Comparison of ENCODE assay signal across 8 cellular contexts in genomic region chr9:94374176-94375056, GRCh38. TPM values are rescaled to one million over a fixed set of nuclear protein-coding genes. Genes with fewer than 3 reads are reported as not detected.
A peak's percentile ranks its signal among the peaks of the same experiment; 100 is the strongest.
DNase-seq lines count a peak whose midpoint lies in the region; ATAC-seq and TF ChIP-seq lines count a peak whose summit lies in the region.
"Not testable (repeated sequence)": the region's sequence is repeated elsewhere in the genome, so short reads cannot be mapped to it uniquely, and the experiment has no call there.

No MANE protein-coding gene starts in this region.

- WGBS in prostate gland = under 1% methylated on average over 48 of the region's 106 CpGs
- under 1% methylated on average over 99 of the region's 106 CpGs for WGBS in urinary bladder

- H3K27ac ChIP-seq in left ventricle myocardium inferior (replicated peaks) (peak overlapping the region; percentile 86), prostate gland (peak overlapping the region; percentile 53 to 57), urinary bladder (ENCODE audit: low read depth) (peak overlapping the region; percentile 29)

- peak; percentile 70 for TF ChIP-seq POLR2A in prostate gland (IDR thresholded peaks at IDR 0.05)

- intact Hi-C loops in left ventricle myocardium inferior (cut with micrococcal nuclease); prostate gland (cut with DNase I): not testable (repeated sequence)

- peak; percentile 92 for ATAC-seq in GM18502 (IDR thresholded peaks at IDR 0.05; ENCODE audit: poor library complexity, unreplicated experiment)
- ATAC-seq in HG02938 (IDR thresholded peaks at IDR 0.05; ENCODE audit: unreplicated experiment) = peak; percentile 81

- not testable (repeated sequence) for TF ChIP-seq CTCF in left ventricle myocardium inferior (IDR thresholded peaks at IDR 0.05; ENCODE audit: borderline replicate concordance); prostate gland (IDR thresholded peaks at IDR 0.05)

- DNase-seq in NCI-H1694 (lab: John Stamatoyannopoulos, UW) (peak; percentile 79), T-helper 1 cell (peak; percentile 82 to 92 (median 84)), amniotic stem cell (lab: John Stamatoyannopoulos, UW) (peak; percentile 59), left ventricle myocardium inferior (peak; percentile 93), prostate gland (ENCODE audit: low spot score) (peak; percentile 91)

- not testable (repeated sequence) for H3K27me3 ChIP-seq in left ventricle myocardium inferior (ENCODE audit: low read depth); prostate gland (replicated peaks; ENCODE audit: insufficient read depth)

- H3K4me1 ChIP-seq in left ventricle myocardium inferior; prostate gland (replicated peaks); urinary bladder (ENCODE audit: insufficient read depth): not testable (repeated sequence)

- not testable (repeated sequence) for H3K36me3 ChIP-seq in left ventricle myocardium inferior; prostate gland; urinary bladder (ENCODE audit: insufficient read depth)

- not testable (repeated sequence) for H3K9me3 ChIP-seq in left ventricle myocardium inferior (replicated peaks); prostate gland

- peak overlapping the region; percentile 71 for H3K4me3 ChIP-seq in left ventricle myocardium inferior
- H3K4me3 ChIP-seq in prostate gland = peak overlapping the region; percentile 50 to 52
- H3K4me3 ChIP-seq in urinary bladder (ENCODE audit: low read depth, low read length) = peak overlapping the region; percentile 56

RNA-seq across cellular contexts. Expression of gene NUTM2F, which starts 46.0 kb away (rescaled TPM):
- total RNA-seq in left ventricle myocardium inferior (not detected), prostate gland (under 1 TPM in 1 of 2 donors, not detected in 1; 0.40 TPM), urinary bladder (not detected)
- polyA plus RNA-seq in urinary bladder = not detected

Comparison
In these comparisons a context has a peak if more than half of its experiments do, and no peak if none do; other contexts are left out.
1. Peak in every context shown above with its lines: DNase-seq, ATAC-seq, H3K4me3 ChIP-seq and H3K27ac ChIP-seq.
2. H3K27ac ChIP-seq: peak in every context shown above with its lines; median percentile 86 in left ventricle myocardium inferior; 55 in prostate gland; 29 in urinary bladder.